Comparison of ENCODE assay signal across 10 cellular contexts in the genomic region with DNA sequence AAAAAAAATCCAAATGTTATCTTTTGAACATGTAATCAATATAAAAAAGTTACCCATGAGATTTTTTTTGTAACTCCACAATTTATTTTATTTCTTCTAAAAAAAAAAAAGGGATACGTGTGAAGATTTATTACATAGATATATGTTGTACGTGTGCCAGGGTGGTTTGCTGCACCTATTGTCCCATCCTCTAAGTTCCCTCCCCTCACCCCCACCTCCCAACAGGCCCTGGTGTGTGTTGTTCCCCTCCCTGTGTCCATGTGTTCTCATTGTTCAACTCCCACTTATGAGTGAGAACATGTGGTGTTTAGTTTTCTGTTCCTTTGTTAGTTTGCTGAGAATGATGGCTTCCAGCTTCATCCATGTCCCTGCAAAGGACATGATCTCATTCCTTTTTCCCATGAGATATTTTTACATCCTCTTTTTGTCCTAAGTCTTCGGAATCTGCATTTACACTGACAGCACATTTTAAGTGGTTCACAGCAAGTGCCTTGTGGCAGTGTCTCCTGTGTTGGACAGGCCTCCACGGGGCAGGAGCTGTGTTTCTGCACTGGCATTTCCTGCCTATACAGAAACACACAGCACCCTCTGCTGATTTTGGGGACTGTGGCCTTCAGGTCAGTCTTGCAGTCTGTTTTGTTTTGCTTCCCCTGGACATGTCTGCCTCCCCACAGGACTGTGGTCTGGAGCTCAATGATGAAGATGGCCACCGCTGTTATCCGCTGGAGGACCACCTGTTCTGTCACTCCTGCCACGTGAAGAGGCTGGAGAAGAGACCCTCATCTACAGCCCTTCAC. TPM values are rescaled to one million over a fixed set of nuclear protein-coding genes. Genes with fewer than 3 reads are reported as not detected.
A peak's percentile ranks its signal among the peaks of the same experiment; 100 is the strongest.
DNase-seq lines count a peak whose midpoint lies in the region; ATAC-seq, FAIRE-seq and TF ChIP-seq lines count a peak whose summit lies in the region.
"Had no signal": no experiment of that assay in that cellular context is flagged by ENCODE, and none has a peak within 500 bp of the region (broad histone marks: within the 10 kb centered on the region; RNA-seq: fewer than 3 reads in every experiment).

No MANE protein-coding gene starts in this region.

- no peaks in the 10 kb centered on the region for H3K27me3 Mint-ChIP-seq in IgD-negative memory B cell
- H3K27me3 Mint-ChIP-seq in activated naive CD8-positive, alpha-beta T cell = no peaks in the 10 kb centered on the region
- H3K27me3 Mint-ChIP-seq in stimulated activated naive B cell treated with anti-CD40 and anti-IgM and Interleukin-4, amounts not matched to agents 10 μg/mL and 1 μg/mL and 100 μg/mL, for 72 hours = no peaks in the 10 kb centered on the region

- H3K4me1 ChIP-seq in keratinocyte (ENCODE audit: control insufficient read depth, extremely low read depth, insufficient read depth, low read length) = peaks cover 17% of the 10 kb centered on the region
- H3K4me1 ChIP-seq: HAP-1 had no signal

- H3K36me3 Mint-ChIP-seq in IgD-negative memory B cell = peaks cover 11% of the 10 kb centered on the region
- peaks cover 8% of the 10 kb centered on the region for H3K36me3 Mint-ChIP-seq in activated naive CD8-positive, alpha-beta T cell
- H3K36me3 Mint-ChIP-seq in stimulated activated naive B cell treated with anti-CD40 and anti-IgM and Interleukin-4, amounts not matched to agents 10 μg/mL and 1 μg/mL and 100 μg/mL, for 72 hours = peaks cover 44 to 51% of the 10 kb centered on the region in 2 donors

- peaks cover 6 to 9% (median 6%) of the 10 kb centered on the region in 3 donors for H3K4me1 Mint-ChIP-seq in IgD-negative memory B cell
- H3K4me1 Mint-ChIP-seq in activated naive CD8-positive, alpha-beta T cell (ENCODE audit: low read depth) = peaks cover 21% of the 10 kb centered on the region
- peaks cover 14 to 24% of the 10 kb centered on the region in 2 donors for H3K4me1 Mint-ChIP-seq in stimulated activated naive B cell treated with anti-CD40 and anti-IgM and Interleukin-4, amounts not matched to agents 10 μg/mL and 1 μg/mL and 100 μg/mL, for 72 hours

- peak overlapping the region; percentile 71 for H3K27ac ChIP-seq in keratinocyte (ENCODE audit: control insufficient read depth, insufficient read depth, low read length)

- H3K9me3 Mint-ChIP-seq in IgD-negative memory B cell = no peaks in the 10 kb centered on the region
- H3K9me3 Mint-ChIP-seq in activated naive CD8-positive, alpha-beta T cell (ENCODE audit: low read depth) = no peaks in the 10 kb centered on the region
- no peaks in the 10 kb centered on the region for H3K9me3 Mint-ChIP-seq in stimulated activated naive B cell treated with anti-CD40 and anti-IgM and Interleukin-4, amounts not matched to agents 10 μg/mL and 1 μg/mL and 100 μg/mL, for 72 hours

- H3K27ac Mint-ChIP-seq in IgD-negative memory B cell = peak overlapping the region in 2 of 3 donors; percentile 86 to 95
- H3K27ac Mint-ChIP-seq in activated naive CD8-positive, alpha-beta T cell = peak overlapping the region; percentile 95
- H3K27ac Mint-ChIP-seq in stimulated activated naive B cell treated with anti-CD40 and anti-IgM and Interleukin-4, amounts not matched to agents 10 μg/mL and 1 μg/mL and 100 μg/mL, for 72 hours = peak overlapping the region; percentile 73

- H3K9me1 ChIP-seq in keratinocyte (ENCODE audit: control insufficient read depth, extremely low read depth, insufficient read depth, low read length) = no peaks in the 10 kb centered on the region

- peak overlapping the region in 1 of 4 donors; percentile 35 for H3K4me3 Mint-ChIP-seq in IgD-negative memory B cell
- peak overlapping the region; percentile 78 for H3K4me3 Mint-ChIP-seq in activated naive CD8-positive, alpha-beta T cell
- no peak overlapping the region for H3K4me3 Mint-ChIP-seq in stimulated activated naive B cell treated with anti-CD40 and anti-IgM and Interleukin-4, amounts not matched to agents 10 μg/mL and 1 μg/mL and 100 μg/mL, for 72 hours

- H3K9me3 ChIP-seq in keratinocyte (ENCODE audit: control insufficient read depth, low read depth, low read length) = no peaks in the 10 kb centered on the region
- H3K9me3 ChIP-seq: HAP-1 had no signal

- H3K36me3 ChIP-seq in keratinocyte (ENCODE audit: control insufficient read depth in 2 of 2, extremely low read depth in 1 of 2, insufficient read depth in 2 of 2, low read length in 2 of 2) = peaks cover 13 to 21% of the 10 kb centered on the region in 2 experiments

- ATAC-seq in stimulated activated naive B cell treated with anti-CD40 and anti-IgM and Interleukin-4, amounts not matched to agents 10 μg/mL and 1 μg/mL and 100 μg/mL, for 72 hours (replicated peaks) = no peak
- ATAC-seq in HG02981 (IDR thresholded peaks at IDR 0.05; ENCODE audit: unreplicated experiment) (no peak), GM21367 (IDR thresholded peaks at IDR 0.05; ENCODE audit: unreplicated experiment) (no peak)

- no peaks in the 10 kb centered on the region for H3K27me3 ChIP-seq in keratinocyte (ENCODE audit: control insufficient read depth, extremely low read depth, insufficient read depth, low read length)

- DNase-seq in keratinocyte (ENCODE audit: low read depth, low spot score) = no peak
- DNase-seq in stimulated activated naive B cell treated with anti-CD40 and anti-IgM and Interleukin-4, amounts not matched to agents 10 μg/mL and 1 μg/mL and 100 μg/mL, for 72 hours = no peak
- DNase-seq in mucosa of gallbladder (ENCODE audit: low spot score) = no peak
- no peak for DNase-seq in DMS79 treated with DMSO at 0.1 percent for 48 hours (lab: John Stamatoyannopoulos, UW)
- DNase-seq: SW 1271 had no signal

- H3K79me2 ChIP-seq in keratinocyte (ENCODE audit: control insufficient read depth, insufficient read depth, low read length) = no peaks in the 10 kb centered on the region

- peak overlapping the region; percentile 66 for H3K4me2 ChIP-seq in keratinocyte (ENCODE audit: control insufficient read depth, extremely low read depth, insufficient read depth, low read depth, low read length)

- no peak for FAIRE-seq in keratinocyte (lab: Jason Lieb, UNC)

- TF ChIP-seq CTCF in keratinocyte (optimal IDR thresholded peaks at IDR 0.05 in 1 of 3, IDR thresholded peaks at IDR 0.05 in 1 of 3, conservative IDR thresholded peaks at IDR 0.05 in 1 of 3; ENCODE audit: extremely low read depth in 1 of 3, insufficient read depth in 2 of 3, low read length in 3 of 3) = peak in 1 of 3 experiments; percentile 50

- no peaks in the 10 kb centered on the region for H4K20me1 ChIP-seq in keratinocyte (ENCODE audit: control insufficient read depth, extremely low read depth, insufficient read depth, low read length)

- dilution Hi-C loops in keratinocyte (cut with MboI; ENCODE audit: extremely low pct_ligation_motif_present, low sequenced_read_pairs) = no loop called here

- H3K9ac ChIP-seq in keratinocyte (ENCODE audit: control insufficient read depth, extremely low read depth, insufficient read depth, low read length) = peak overlapping the region; percentile 40

- H2AFZ ChIP-seq in keratinocyte (ENCODE audit: control insufficient read depth, low read length) = peak overlapping the region; percentile 27

- H3K4me3 ChIP-seq in keratinocyte (ENCODE audit: control insufficient read depth in 2 of 3, extremely low read depth in 1 of 3, insufficient read depth in 2 of 3, low read depth in 1 of 3, low read length in 3 of 3) = no peak overlapping the region
- H3K4me3 ChIP-seq: HAP-1 had no signal

RNA-seq across cellular contexts. Expression of gene SACM1L, which starts 12.8 kb away (rescaled TPM):
- 14.9 TPM for polyA plus RNA-seq in IgD-negative memory B cell
- 17.7 to 44.3 TPM (median 26.9 TPM) in 3 replicates for polyA plus RNA-seq in keratinocyte
- polyA plus RNA-seq in keratinocyte (2011; ENCODE audit: low read depth) = 26.7 TPM
- 10.2 and 21.6 TPM in 2 replicates for polyA plus RNA-seq in keratinocyte (2011; cell fraction: cytosol; rRNA removed)
- polyA plus RNA-seq in keratinocyte (2011; cell fraction: nucleus; rRNA removed) = 28.9 and 44.6 TPM in 2 replicates
- polyA plus RNA-seq in keratinocyte (2012; ENCODE audit: low replicate concordance) = 17.3 and 27.1 TPM in 2 replicates
- polyA minus RNA-seq in keratinocyte = 5.4 to 33.4 TPM (median 18.5 TPM) in 3 replicates
- polyA minus RNA-seq in keratinocyte (2011; cell fraction: cytosol; rRNA and poly(A)+ RNA removed) = 29.5 TPM
- 28.1 and 58.1 TPM in 2 replicates for polyA minus RNA-seq in keratinocyte (2011; cell fraction: nucleus; rRNA and poly(A)+ RNA removed)
- 51.8 TPM for total RNA-seq in mucosa of gallbladder
